In the genomic region with DNA sequence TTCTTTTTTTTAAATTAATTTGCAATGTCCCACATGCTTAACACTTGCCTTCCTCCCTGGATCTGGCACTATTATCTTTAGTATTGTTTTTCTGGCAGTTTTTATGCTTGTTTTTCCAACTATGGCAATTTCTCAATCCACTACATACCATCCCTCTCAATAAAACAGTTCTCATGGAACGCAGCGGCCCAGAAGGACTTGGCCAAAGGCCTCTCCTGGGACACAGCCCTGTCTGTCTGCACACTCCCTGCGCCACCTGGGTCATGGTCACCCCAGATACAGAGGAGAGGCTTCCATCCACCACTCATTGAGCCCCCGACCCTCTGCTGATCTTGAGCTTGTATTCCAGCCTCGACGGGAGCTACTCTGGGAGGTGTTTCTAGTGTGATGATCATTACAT, we compare ENCODE assay signal across 19 cellular contexts.
DNase-seq lines count a peak whose midpoint lies in the region; ATAC-seq and TF ChIP-seq lines count a peak whose summit lies in the region.
"Had no signal": no experiment of that assay in that cellular context is flagged by ENCODE, and none has a peak within 500 bp of the region (broad histone marks: within the 10 kb centered on the region; RNA-seq: fewer than 3 reads in every experiment).

No MANE protein-coding gene starts in this region.

- DNase-seq in RWPE1 (ENCODE audit: low spot score) (no peak), Right ventricle myocardium inferior (ENCODE audit: missing footprints) (peak; percentile 75), psoas muscle (peak; percentile 60 to 73), GM23338 (ENCODE audit: low spot score) (no peak)
- DNase-seq: COR-L47; dermis blood vessel endothelial cell; NCI-H1105; NCI-H774; retina; stimulated activated CD4-positive, alpha-beta T cell treated with anti-CD3 and anti-CD28 coated beads, Interleukin-1b, Interleukin-23, amount 100 ng/mL, for 48 hours had no signal

- H3K27ac ChIP-seq in ACC112 (ENCODE audit: low read depth, low read length) (peak overlapping the region; percentile 76), RWPE1 (peak overlapping the region; percentile 93), psoas muscle (no peak overlapping the region), GM23338 (ENCODE audit: low read depth) (no peak overlapping the region)
- H3K27ac ChIP-seq: VCaP had no signal

- no peaks in the 10 kb centered on the region for H3K4me1 Mint-ChIP-seq in GM23338
- H3K4me1 Mint-ChIP-seq: IgD-negative memory B cell had no signal

- H3K27me3 ChIP-seq in ACC112 (ENCODE audit: insufficient read depth, low read length): 0 out of 2 replicates have a peak, but pooled peaks cover 8% of the 10 kb centered on the region
- H3K27me3 ChIP-seq in psoas muscle (ENCODE audit: insufficient read depth in 3 of 3, low read length in 2 of 3): peaks cover 0 to 26% (median 7%) of the 10 kb centered on the region in 3 donors
- no peaks in the 10 kb centered on the region for H3K27me3 ChIP-seq in GM23338 (ENCODE audit: insufficient read depth)

- H4K20me1 ChIP-seq in GM23338 (replicated peaks; ENCODE audit: insufficient read depth): no peaks in the 10 kb centered on the region

- POLR2A ChIA-PET in RWPE1 (lab: Yijun Ruan, JAX; ENCODE audit: low non-redundant PET): no interaction called here

- no peak overlapping the region for H3K4me3 Mint-ChIP-seq in GM23338
- H3K4me3 Mint-ChIP-seq: IgD-negative memory B cell, nephron had no signal

- H3K4me1 ChIP-seq in ACC112 (ENCODE audit: control insufficient read depth, insufficient read depth, low read length, unreplicated experiment) (peaks cover 28% of the 10 kb centered on the region), psoas muscle (no peaks in the 10 kb centered on the region), GM23338 (ENCODE audit: insufficient read depth) (no peaks in the 10 kb centered on the region)

- ATAC-seq in Right ventricle myocardium inferior (peak; percentile 43), psoas muscle (peak in 3 of 4 donors; percentile 9 to 55 (median 27)), GM23338 (no peak), GM18502 (IDR thresholded peaks at IDR 0.05; ENCODE audit: poor library complexity, unreplicated experiment) (no peak), GM18873 (IDR thresholded peaks at IDR 0.05; ENCODE audit: low FRiP score, unreplicated experiment) (no peak), GM21528 (IDR thresholded peaks at IDR 0.05; ENCODE audit: low FRiP score, unreplicated experiment) (no peak)
- ATAC-seq: GM12878, Panc1 had no signal

- TF ChIP-seq CTCF in RWPE1 (conservative IDR thresholded peaks at IDR 0.05; ENCODE audit: low read depth) (no peak), psoas muscle (IDR thresholded peaks at IDR 0.05) (no peak), GM23338 (conservative IDR thresholded peaks at IDR 0.05; ENCODE audit: low read depth in 2 of 2) (no peak)

- H3K79me2 ChIP-seq in ACC112 (ENCODE audit: control insufficient read depth, insufficient read depth, low read length, unreplicated experiment) (no peaks in the 10 kb centered on the region), GM23338 (replicated peaks; ENCODE audit: insufficient read depth) (no peaks in the 10 kb centered on the region)

- H3K4me2 ChIP-seq in GM23338: no peak overlapping the region

- peaks cover 2% of the 10 kb centered on the region for H3K9me3 ChIP-seq in psoas muscle

- 63 to 66% (median 65%) methylated on average over 6 of the region's 6 CpGs for WGBS in psoas muscle, 3 donors

- H3K4me3 ChIP-seq in ACC112 (ENCODE audit: low read depth, low read length) (no peak overlapping the region), psoas muscle (no peak overlapping the region), GM23338 (no peak overlapping the region)
- H3K4me3 ChIP-seq: GM12878 had no signal

- peaks cover 4% of the 10 kb centered on the region; the same call in 1 of the 3 replicates for H3K9me3 Mint-ChIP-seq in GM23338

- no peaks in the 10 kb centered on the region for H3K36me3 Mint-ChIP-seq in GM23338 (ENCODE audit: low read depth)
- H3K36me3 Mint-ChIP-seq: IgD-negative memory B cell had no signal

- CTCF ChIA-PET in RWPE1 (lab: Yijun Ruan, JAX): no interaction called here

- no peak overlapping the region for H3K27ac Mint-ChIP-seq in GM23338
- H3K27ac Mint-ChIP-seq: IgD-negative memory B cell had no signal

- H2AFZ ChIP-seq in ACC112 (ENCODE audit: low read length, unreplicated experiment) (no peak overlapping the region), GM23338 (no peak overlapping the region)

- intact Hi-C loops in Right ventricle myocardium inferior (cut with DNase I) (no loop called here), psoas muscle (cut with DNase I) (no loop called here)

- no peaks in the 10 kb centered on the region for H3F3A ChIP-seq in GM23338 (replicated peaks; ENCODE audit: low read depth)

- peaks cover 12% of the 10 kb centered on the region for H3K27me3 Mint-ChIP-seq in GM23338 (ENCODE audit: insufficient read depth, low read depth, poor library complexity)

- 0 out of 2 replicates have a peak, but pooled peaks cover 3% of the 10 kb centered on the region for H3K9me2 ChIP-seq in GM23338 (ENCODE audit: insufficient read depth)

- H3K36me3 ChIP-seq in ACC112 (ENCODE audit: insufficient read depth, low read length): no peaks in the 10 kb centered on the region
- H3K36me3 ChIP-seq in psoas muscle (ENCODE audit: insufficient read depth in 1 of 2, low read depth in 1 of 2): no peaks in the 10 kb centered on the region
- no peaks in the 10 kb centered on the region for H3K36me3 ChIP-seq in GM23338 (ENCODE audit: insufficient read depth)

TF ChIP-seq in GM23338, 12 proteins besides CTCF, POLR2A, EP300 and RAD21:
- TF ChIP-seq EZH2 (IDR thresholded peaks at IDR 0.05; ENCODE audit: low read depth, unreplicated experiment) (no peak), STAT1 (IDR thresholded peaks at IDR 0.05; ENCODE audit: unreplicated experiment) (no peak)
- TF ChIP-seq, protein P1, sequence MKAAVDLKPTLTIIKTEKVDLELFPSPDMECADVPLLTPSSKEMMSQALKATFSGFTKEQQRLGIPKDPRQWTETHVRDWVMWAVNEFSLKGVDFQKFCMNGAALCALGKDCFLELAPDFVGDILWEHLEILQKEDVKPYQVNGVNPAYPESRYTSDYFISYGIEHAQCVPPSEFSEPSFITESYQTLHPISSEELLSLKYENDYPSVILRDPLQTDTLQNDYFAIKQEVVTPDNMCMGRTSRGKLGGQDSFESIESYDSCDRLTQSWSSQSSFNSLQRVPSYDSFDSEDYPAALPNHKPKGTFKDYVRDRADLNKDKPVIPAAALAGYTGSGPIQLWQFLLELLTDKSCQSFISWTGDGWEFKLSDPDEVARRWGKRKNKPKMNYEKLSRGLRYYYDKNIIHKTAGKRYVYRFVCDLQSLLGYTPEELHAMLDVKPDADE (IDR thresholded peaks at IDR 0.05): no peak

Comparison
In these comparisons a context has a peak if more than half of its experiments do, and no peak if none do; other contexts are left out.
1. H3K27ac ChIP-seq: peak in ACC112 (single experiment) and RWPE1 (single experiment); none in psoas muscle (single experiment) and GM23338 (single experiment).
2. DNase-seq: peak in Right ventricle myocardium inferior (single experiment) and psoas muscle (2 of 2); none in RWPE1 (single experiment) and GM23338 (single experiment).
3. ATAC-seq: peak in Right ventricle myocardium inferior (single experiment) and psoas muscle (3 of 4); none in GM23338 (single experiment), GM18502 (single experiment), GM18873 (single experiment) and GM21528 (single experiment).